Comparison of ENCODE assay signal across 8 cellular contexts in the genomic region with DNA sequence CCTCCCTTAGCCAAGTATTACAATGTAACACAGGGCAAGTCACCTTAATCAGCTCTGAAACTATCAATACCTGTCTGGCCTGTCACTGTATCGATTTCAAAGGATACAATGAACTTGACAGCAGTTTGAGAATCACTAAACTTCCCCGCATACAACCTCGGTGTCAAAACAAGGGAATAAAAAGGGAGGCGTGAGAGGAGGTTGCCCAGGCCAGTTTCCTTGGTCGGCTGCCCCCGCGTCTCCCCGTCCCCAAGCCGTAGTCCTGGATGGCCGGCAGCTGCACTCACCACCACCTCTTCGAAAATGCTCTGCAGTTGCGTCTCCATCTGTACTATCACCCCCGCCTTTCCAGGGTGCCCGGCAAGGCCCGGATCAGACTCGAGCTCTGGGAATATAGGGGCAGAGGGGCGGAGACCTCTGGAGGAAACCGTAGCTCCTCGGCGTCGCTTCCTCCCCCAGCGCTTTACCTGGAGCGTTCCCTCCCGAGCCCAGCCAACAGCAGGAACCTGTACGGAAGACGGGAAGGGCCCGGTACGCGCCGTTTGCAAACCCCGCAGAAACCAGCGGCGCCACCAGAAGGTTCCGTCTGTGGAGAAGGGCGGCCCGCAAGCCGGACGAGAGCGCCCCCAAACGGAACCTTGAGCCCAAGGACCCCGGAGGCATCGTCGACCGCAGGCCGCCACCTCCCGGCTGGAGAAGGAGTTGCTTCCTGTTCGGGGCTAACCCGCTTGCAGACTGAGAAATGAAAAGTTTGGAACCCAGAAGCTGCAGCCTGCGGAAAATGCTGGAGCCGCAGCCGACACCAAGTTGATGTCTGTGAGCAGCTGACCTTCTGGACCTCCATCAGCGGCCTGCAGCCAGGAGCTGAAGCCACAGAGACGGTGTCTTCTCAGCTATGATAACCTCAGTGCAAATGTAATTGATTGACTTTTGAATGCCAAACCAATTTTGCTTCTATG. TPM values are rescaled to one million over a fixed set of nuclear protein-coding genes. Genes with fewer than 3 reads are reported as not detected.
DNase-seq lines count a peak whose midpoint lies in the region; ATAC-seq and TF ChIP-seq lines count a peak whose summit lies in the region.

A gene with protein sequence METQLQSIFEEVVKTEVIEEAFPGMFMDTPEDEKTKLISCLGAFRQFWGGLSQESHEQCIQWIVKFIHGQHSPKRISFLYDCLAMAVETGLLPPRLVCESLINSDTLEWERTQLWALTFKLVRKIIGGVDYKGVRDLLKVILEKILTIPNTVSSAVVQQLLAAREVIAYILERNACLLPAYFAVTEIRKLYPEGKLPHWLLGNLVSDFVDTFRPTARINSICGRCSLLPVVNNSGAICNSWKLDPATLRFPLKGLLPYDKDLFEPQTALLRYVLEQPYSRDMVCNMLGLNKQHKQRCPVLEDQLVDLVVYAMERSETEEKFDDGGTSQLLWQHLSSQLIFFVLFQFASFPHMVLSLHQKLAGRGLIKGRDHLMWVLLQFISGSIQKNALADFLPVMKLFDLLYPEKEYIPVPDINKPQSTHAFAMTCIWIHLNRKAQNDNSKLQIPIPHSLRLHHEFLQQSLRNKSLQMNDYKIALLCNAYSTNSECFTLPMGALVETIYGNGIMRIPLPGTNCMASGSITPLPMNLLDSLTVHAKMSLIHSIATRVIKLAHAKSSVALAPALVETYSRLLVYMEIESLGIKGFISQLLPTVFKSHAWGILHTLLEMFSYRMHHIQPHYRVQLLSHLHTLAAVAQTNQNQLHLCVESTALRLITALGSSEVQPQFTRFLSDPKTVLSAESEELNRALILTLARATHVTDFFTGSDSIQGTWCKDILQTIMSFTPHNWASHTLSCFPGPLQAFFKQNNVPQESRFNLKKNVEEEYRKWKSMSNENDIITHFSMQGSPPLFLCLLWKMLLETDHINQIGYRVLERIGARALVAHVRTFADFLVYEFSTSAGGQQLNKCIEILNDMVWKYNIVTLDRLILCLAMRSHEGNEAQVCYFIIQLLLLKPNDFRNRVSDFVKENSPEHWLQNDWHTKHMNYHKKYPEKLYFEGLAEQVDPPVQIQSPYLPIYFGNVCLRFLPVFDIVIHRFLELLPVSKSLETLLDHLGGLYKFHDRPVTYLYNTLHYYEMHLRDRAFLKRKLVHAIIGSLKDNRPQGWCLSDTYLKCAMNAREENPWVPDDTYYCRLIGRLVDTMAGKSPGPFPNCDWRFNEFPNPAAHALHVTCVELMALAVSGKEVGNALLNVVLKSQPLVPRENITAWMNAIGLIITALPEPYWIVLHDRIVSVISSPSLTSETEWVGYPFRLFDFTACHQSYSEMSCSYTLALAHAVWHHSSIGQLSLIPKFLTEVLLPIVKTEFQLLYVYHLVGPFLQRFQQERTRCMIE (N-terminal part only) (minus strand): TSS at position 519 of the 959 bp plus-strand sequence. CDS start 193 bp downstream, at position 326.

- peak; percentile 90 for TF ChIP-seq CTCF in colonic mucosa (IDR thresholded peaks at IDR 0.05)

- peaks cover 24 to 39% (median 32%) of the 10 kb centered on the region in 11 experiments for H3K36me3 ChIP-seq in BLaER1 treated with 17β-estradiol and CSF1 and Interleukin-3, amounts not matched to agents 10 nM and 100 nM
- peaks cover 6% of the 10 kb centered on the region for H3K36me3 ChIP-seq in colonic mucosa

- DNase-seq in GM19240 (ENCODE audit: insufficient read length, low spot score) (peak; percentile 64), NCI-H524 treated with DMSO at 0.1 percent for 48 hours (lab: John Stamatoyannopoulos, UW) (peak; percentile 91), colonic mucosa (peak; percentile 97)
- peak; percentile 97 for DNase-seq in activated CD4-positive, alpha-beta T cell treated with anti-CD3 and anti-CD28 coated beads for 48 hours
- DNase-seq in stimulated activated CD4-positive, alpha-beta T cell treated with anti-CD3 and anti-CD28 coated beads, Interleukin-1b, Interleukin-23, amount 100 ng/mL, for 4 hours (ENCODE audit: low read depth in 2 of 2): peak; percentile 95 to 96

- peak within 1 kb of the TSS; percentile 81 to 89 (median 85) for H3K9ac ChIP-seq in BLaER1 treated with 17β-estradiol and CSF1 and Interleukin-3, amounts not matched to agents 10 nM and 100 nM
- H3K9ac ChIP-seq in colonic mucosa (ENCODE audit: low read depth in 2 of 2, low read length in 2 of 2): peak within 1 kb of the TSS; percentile 84 to 90

- H4K20me1 ChIP-seq in BLaER1 treated with 17β-estradiol and CSF1 and Interleukin-3, amounts not matched to agents 10 nM and 100 nM: peaks cover 0 to 3% (median 0%) of the 10 kb centered on the region in 11 experiments; a peak in 1 of 22 replicates

- H3K27ac ChIP-seq in BLaER1 treated with 17β-estradiol and CSF1 and Interleukin-3, amounts not matched to agents 10 nM and 100 nM: peak within 1 kb of the TSS; percentile 68 to 82 (median 77); a peak in 21 of 22 replicates
- peak within 1 kb of the TSS; percentile 75 for H3K27ac ChIP-seq in colonic mucosa
- H3K27ac ChIP-seq in layer of hippocampus (ENCODE audit: low read depth, low read length): peak within 1 kb of the TSS; percentile 41

- intact Hi-C loops in colonic mucosa (cut with DNase I): no loop called here

- H3K4me1 ChIP-seq in BLaER1 treated with 17β-estradiol and CSF1 and Interleukin-3, amounts not matched to agents 10 nM and 100 nM: peaks cover 12 to 22% (median 19%) of the 10 kb centered on the region in 10 experiments; a peak in 19 of 20 replicates
- H3K4me1 ChIP-seq in colonic mucosa: peaks cover 6% of the 10 kb centered on the region

- H3K9me3 ChIP-seq in BLaER1 treated with 17β-estradiol and CSF1 and Interleukin-3, amounts not matched to agents 10 nM and 100 nM (replicated peaks in 1 of 11): no peaks in the 10 kb centered on the region
- H3K9me3 ChIP-seq in colonic mucosa: no peaks in the 10 kb centered on the region

- H3K4me2 ChIP-seq in BLaER1 treated with 17β-estradiol and CSF1 and Interleukin-3, amounts not matched to agents 10 nM and 100 nM: peak within 1 kb of the TSS; percentile 79 to 94 (median 84)

- ATAC-seq in HG03460 (IDR thresholded peaks at IDR 0.05; ENCODE audit: unreplicated experiment): peak; percentile 97

- no peaks in the 10 kb centered on the region for H3K27me3 ChIP-seq in BLaER1 treated with 17β-estradiol and CSF1 and Interleukin-3, amounts not matched to agents 10 nM and 100 nM
- H3K27me3 ChIP-seq in colonic mucosa: no peaks in the 10 kb centered on the region
- no peaks in the 10 kb centered on the region for H3K27me3 ChIP-seq in layer of hippocampus (ENCODE audit: control insufficient read depth, insufficient read depth, low read length)

- H3K4me3 ChIP-seq in BLaER1 treated with 17β-estradiol and CSF1 and Interleukin-3, amounts not matched to agents 10 nM and 100 nM: peak within 1 kb of the TSS; percentile 77 to 97 (median 90)
- H3K4me3 ChIP-seq in colonic mucosa: peak within 1 kb of the TSS; percentile 55

RNA-seq across cellular contexts. Expression of the gene that starts here (rescaled TPM):
- 10 to 100 TPM; 24.5 to 36.5 TPM for total RNA-seq in colonic mucosa

Comparison
In these comparisons a context has a peak if more than half of its experiments do, and no peak if none do; other contexts are left out.
1. Peak in every context shown above with its lines: DNase-seq, ATAC-seq, H3K4me3 ChIP-seq and H3K27ac ChIP-seq.